ENCODE assay signal across 1 cellular context in genomic region chr2:234770715-234771141, GRCh38.
TF ChIP-seq lines count a peak whose summit lies in the region.

No MANE protein-coding gene starts in this region.

TF ChIP-seq in HepG2, 621 proteins besides CTCF, POLR2A, EP300 and RAD21 (continued from another document and continues in another):
- TF ChIP-seq AKNA (CRISPR knock-in tag; IDR thresholded peaks at IDR 0.05; ENCODE audit: borderline replicate concordance) (no peak), YEATS4 (CRISPR knock-in tag; IDR thresholded peaks at IDR 0.05; ENCODE audit: borderline replicate concordance) (0 out of 2 replicates have a peak, but pooled peaks have one; percentile 23), ZNF264 (CRISPR knock-in tag; IDR thresholded peaks at IDR 0.05) (0 out of 2 replicates have a peak, but pooled peaks have one; percentile 45), CHD4 (IDR thresholded peaks at IDR 0.05; ENCODE audit: borderline replicate concordance, low read length) (peak; percentile 47; the same call in 1 of the 2 replicates), ZNF629 (CRISPR knock-in tag; conservative IDR thresholded peaks at IDR 0.05) (no peak), ZNF567 (CRISPR knock-in tag; IDR thresholded peaks at IDR 0.05; ENCODE audit: borderline replicate concordance) (0 out of 2 replicates have a peak, but pooled peaks have one; percentile 48), ZNF879 (CRISPR knock-in tag; IDR thresholded peaks at IDR 0.05) (no peak), CREM (IDR thresholded peaks at IDR 0.05) (peak; percentile 52; the same call in 1 of the 2 replicates), CREM (CRISPR knock-in tag; IDR thresholded peaks at IDR 0.05) (no peak), HNF1A (IDR thresholded peaks at IDR 0.05; ENCODE audit: low read depth) (0 out of 2 replicates have a peak, but pooled peaks have one; percentile 26), HNF1A (CRISPR knock-in tag; IDR thresholded peaks at IDR 0.05; ENCODE audit: borderline replicate concordance) (no peak; the same call in 1 of the 2 replicates), NFKBIZ (CRISPR knock-in tag; IDR thresholded peaks at IDR 0.05) (no peak), ZMYM3 (CRISPR knock-in tag; IDR thresholded peaks at IDR 0.05) (peak; percentile 61; the same call in 1 of the 2 replicates), TBX2 (CRISPR knock-in tag; IDR thresholded peaks at IDR 0.05; ENCODE audit: borderline replicate concordance) (peak; percentile 78), PATZ1 (CRISPR knock-in tag; IDR thresholded peaks at IDR 0.05) (peak; percentile 74), ARID5B (CRISPR knock-in tag; IDR thresholded peaks at IDR 0.05) (peak; percentile 39; the same call in 1 of the 2 replicates), ZNF24 (IDR thresholded peaks at IDR 0.05) (no peak), NR2F6 (IDR thresholded peaks at IDR 0.05) (peak; percentile 42), NR2F6 (CRISPR knock-in tag; IDR thresholded peaks at IDR 0.05) (no peak; the same call in 1 of the 2 replicates)
- TF ChIP-seq, protein P1, sequence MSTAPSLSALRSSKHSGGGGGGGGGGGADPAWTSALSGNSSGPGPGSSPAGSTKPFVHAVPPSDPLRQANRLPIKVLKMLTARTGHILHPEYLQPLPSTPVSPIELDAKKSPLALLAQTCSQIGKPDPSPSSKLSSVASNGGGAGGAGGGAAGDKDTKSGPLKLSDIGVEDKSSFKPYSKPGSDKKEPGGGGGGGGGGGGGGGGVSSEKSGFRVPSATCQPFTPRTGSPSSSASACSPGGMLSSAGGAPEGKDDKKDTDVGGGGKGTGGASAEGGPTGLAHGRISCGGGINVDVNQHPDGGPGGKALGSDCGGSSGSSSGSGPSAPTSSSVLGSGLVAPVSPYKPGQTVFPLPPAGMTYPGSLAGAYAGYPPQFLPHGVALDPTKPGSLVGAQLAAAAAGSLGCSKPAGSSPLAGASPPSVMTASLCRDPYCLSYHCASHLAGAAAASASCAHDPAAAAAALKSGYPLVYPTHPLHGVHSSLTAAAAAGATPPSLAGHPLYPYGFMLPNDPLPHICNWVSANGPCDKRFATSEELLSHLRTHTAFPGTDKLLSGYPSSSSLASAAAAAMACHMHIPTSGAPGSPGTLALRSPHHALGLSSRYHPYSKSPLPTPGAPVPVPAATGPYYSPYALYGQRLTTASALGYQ (CRISPR knock-in tag; IDR thresholded peaks at IDR 0.05): no peak
- TF ChIP-seq, protein P2, sequence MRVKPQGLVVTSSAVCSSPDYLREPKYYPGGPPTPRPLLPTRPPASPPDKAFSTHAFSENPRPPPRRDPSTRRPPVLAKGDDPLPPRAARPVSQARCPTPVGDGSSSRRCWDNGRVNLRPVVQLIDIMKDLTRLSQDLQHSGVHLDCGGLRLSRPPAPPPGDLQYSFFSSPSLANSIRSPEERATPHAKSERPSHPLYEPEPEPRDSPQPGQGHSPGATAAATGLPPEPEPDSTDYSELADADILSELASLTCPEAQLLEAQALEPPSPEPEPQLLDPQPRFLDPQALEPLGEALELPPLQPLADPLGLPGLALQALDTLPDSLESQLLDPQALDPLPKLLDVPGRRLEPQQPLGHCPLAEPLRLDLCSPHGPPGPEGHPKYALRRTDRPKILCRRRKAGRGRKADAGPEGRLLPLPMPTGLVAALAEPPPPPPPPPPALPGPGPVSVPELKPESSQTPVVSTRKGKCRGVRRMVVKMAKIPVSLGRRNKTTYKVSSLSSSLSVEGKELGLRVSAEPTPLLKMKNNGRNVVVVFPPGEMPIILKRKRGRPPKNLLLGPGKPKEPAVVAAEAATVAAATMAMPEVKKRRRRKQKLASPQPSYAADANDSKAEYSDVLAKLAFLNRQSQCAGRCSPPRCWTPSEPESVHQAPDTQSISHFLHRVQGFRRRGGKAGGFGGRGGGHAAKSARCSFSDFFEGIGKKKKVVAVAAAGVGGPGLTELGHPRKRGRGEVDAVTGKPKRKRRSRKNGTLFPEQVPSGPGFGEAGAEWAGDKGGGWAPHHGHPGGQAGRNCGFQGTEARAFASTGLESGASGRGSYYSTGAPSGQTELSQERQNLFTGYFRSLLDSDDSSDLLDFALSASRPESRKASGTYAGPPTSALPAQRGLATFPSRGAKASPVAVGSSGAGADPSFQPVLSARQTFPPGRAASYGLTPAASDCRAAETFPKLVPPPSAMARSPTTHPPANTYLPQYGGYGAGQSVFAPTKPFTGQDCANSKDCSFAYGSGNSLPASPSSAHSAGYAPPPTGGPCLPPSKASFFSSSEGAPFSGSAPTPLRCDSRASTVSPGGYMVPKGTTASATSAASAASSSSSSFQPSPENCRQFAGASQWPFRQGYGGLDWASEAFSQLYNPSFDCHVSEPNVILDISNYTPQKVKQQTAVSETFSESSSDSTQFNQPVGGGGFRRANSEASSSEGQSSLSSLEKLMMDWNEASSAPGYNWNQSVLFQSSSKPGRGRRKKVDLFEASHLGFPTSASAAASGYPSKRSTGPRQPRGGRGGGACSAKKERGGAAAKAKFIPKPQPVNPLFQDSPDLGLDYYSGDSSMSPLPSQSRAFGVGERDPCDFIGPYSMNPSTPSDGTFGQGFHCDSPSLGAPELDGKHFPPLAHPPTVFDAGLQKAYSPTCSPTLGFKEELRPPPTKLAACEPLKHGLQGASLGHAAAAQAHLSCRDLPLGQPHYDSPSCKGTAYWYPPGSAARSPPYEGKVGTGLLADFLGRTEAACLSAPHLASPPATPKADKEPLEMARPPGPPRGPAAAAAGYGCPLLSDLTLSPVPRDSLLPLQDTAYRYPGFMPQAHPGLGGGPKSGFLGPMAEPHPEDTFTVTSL (CRISPR knock-in tag; IDR thresholded peaks at IDR 0.05; ENCODE audit: borderline replicate concordance): peak; percentile 26; the same call in 1 of the 2 replicates
- TF ChIP-seq, protein P3, sequence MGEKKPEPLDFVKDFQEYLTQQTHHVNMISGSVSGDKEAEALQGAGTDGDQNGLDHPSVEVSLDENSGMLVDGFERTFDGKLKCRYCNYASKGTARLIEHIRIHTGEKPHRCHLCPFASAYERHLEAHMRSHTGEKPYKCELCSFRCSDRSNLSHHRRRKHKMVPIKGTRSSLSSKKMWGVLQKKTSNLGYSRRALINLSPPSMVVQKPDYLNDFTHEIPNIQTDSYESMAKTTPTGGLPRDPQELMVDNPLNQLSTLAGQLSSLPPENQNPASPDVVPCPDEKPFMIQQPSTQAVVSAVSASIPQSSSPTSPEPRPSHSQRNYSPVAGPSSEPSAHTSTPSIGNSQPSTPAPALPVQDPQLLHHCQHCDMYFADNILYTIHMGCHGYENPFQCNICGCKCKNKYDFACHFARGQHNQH (CRISPR knock-in tag; IDR thresholded peaks at IDR 0.05): 0 out of 2 replicates have a peak, but pooled peaks have one; percentile 20
- TF ChIP-seq, protein P4, sequence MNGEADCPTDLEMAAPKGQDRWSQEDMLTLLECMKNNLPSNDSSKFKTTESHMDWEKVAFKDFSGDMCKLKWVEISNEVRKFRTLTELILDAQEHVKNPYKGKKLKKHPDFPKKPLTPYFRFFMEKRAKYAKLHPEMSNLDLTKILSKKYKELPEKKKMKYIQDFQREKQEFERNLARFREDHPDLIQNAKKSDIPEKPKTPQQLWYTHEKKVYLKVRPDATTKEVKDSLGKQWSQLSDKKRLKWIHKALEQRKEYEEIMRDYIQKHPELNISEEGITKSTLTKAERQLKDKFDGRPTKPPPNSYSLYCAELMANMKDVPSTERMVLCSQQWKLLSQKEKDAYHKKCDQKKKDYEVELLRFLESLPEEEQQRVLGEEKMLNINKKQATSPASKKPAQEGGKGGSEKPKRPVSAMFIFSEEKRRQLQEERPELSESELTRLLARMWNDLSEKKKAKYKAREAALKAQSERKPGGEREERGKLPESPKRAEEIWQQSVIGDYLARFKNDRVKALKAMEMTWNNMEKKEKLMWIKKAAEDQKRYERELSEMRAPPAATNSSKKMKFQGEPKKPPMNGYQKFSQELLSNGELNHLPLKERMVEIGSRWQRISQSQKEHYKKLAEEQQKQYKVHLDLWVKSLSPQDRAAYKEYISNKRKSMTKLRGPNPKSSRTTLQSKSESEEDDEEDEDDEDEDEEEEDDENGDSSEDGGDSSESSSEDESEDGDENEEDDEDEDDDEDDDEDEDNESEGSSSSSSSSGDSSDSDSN (CRISPR knock-in tag; IDR thresholded peaks at IDR 0.05): 0 out of 2 replicates have a peak, but pooled peaks have one; percentile 5
